16 cellular contexts compared by ENCODE assay signal in genomic region chr4:144295286-144295995, GRCh38.
"Had no signal": no experiment of that assay in that cellular context is flagged by ENCODE, and none has a peak within 500 bp of the region (broad histone marks: within the 10 kb centered on the region; RNA-seq: fewer than 3 reads in every experiment).

No MANE protein-coding gene starts in this region.

- H3K4me1 ChIP-seq: adrenal gland, body of pancreas, gastroesophageal sphincter, heart right ventricle, pancreas, transverse colon had no signal

- H3K27me3 ChIP-seq: adrenal gland, body of pancreas, gastroesophageal sphincter, heart right ventricle, pancreas, transverse colon had no signal

- H3K4me3 ChIP-seq: adrenal gland, body of pancreas, gastroesophageal sphincter, heart right ventricle, mucosa of descending colon, pancreas, transverse colon had no signal

- FAIRE-seq: islet of Langerhans, pancreas had no signal

- ATAC-seq: activated CD4-positive, CD25-positive, alpha-beta regulatory T cell treated with anti-CD3 and anti-CD28 coated beads, Interleukin-2, amount 50 U/mL, for 24 hours; body of pancreas; gastroesophageal sphincter; heart right ventricle; left lobe of liver; mucosa of descending colon; naive thymus-derived CD4-positive, alpha-beta T cell; pancreas; sciatic nerve; stimulated activated naive CD8-positive, alpha-beta T cell treated with anti-CD3 and anti-CD28 coated beads, Interleukin-15, Interleukin-2, amounts not matched to agents 100 U/mL and 50 U/mL, for 24 hours had no signal

- H3K36me3 ChIP-seq: adrenal gland, gastroesophageal sphincter, heart right ventricle, pancreas, transverse colon had no signal

- DNase-seq: activated naive CD4-positive, alpha-beta T cell treated with anti-CD3 and anti-CD28 coated beads, Interleukin-2, amount 50 U/mL, for 16 hours; activated T-cell treated with anti-CD3 and anti-CD28 coated beads, Interleukin-2, amount 50 U/mL, for 1 hour; adrenal gland; body of pancreas; effector memory CD4-positive, alpha-beta T cell; heart right ventricle; naive thymus-derived CD4-positive, alpha-beta T cell; pancreas; stimulated activated naive CD8-positive, alpha-beta T cell treated with anti-CD3 and anti-CD28 coated beads, Interleukin-15, Interleukin-2, amounts not matched to agents 100 U/mL and 50 U/mL, for 24 hours; transverse colon had no signal

- H3K9me3 ChIP-seq: adrenal gland, body of pancreas, gastroesophageal sphincter, mucosa of descending colon, pancreas, transverse colon had no signal
